ENCODE assay signal across 3 cellular contexts in the genomic region with DNA sequence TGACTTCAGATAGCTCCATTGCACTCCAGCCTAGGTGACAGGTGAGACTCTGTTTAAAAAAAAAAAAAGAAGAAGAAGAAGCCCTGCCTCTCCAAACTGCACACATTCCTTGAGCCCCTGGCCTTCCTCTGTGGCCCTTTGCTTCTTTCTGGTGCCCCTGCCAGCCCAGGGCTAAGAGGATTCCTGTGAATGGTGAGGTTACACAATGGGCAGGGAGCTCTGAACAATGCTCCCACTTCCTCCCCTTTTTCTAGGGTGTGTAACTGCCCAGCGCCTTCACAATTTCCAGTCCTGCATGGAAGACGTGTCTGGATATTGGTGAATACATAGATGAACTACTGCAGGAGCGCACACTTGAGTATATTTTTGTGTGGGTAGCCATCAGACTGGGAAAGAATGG.
TF ChIP-seq lines count a peak whose summit lies in the region.

No MANE protein-coding gene starts in this region.

TF ChIP-seq in A549, 52 proteins besides CTCF, POLR2A, EP300 and RAD21:
- TF ChIP-seq CBX2 (IDR thresholded peaks at IDR 0.05; ENCODE audit: borderline replicate concordance, low read depth) = no peak
- TF ChIP-seq, protein P1, sequence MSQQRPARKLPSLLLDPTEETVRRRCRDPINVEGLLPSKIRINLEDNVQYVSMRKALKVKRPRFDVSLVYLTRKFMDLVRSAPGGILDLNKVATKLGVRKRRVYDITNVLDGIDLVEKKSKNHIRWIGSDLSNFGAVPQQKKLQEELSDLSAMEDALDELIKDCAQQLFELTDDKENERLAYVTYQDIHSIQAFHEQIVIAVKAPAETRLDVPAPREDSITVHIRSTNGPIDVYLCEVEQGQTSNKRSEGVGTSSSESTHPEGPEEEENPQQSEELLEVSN (IDR thresholded peaks at IDR 0.05; ENCODE audit: borderline replicate concordance, low read depth) = no peak
- TF ChIP-seq FOXS1 (CRISPR knock-in tag; IDR thresholded peaks at IDR 0.05) = no peak
- no peak for TF ChIP-seq PHF8 (IDR thresholded peaks at IDR 0.05; ENCODE audit: borderline replicate concordance, low read depth)
- TF ChIP-seq, protein P2, sequence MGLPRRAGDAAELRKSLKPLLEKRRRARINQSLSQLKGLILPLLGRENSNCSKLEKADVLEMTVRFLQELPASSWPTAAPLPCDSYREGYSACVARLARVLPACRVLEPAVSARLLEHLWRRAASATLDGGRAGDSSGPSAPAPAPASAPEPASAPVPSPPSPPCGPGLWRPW (IDR thresholded peaks at IDR 0.05) = no peak
- no peak for TF ChIP-seq FOSB (CRISPR knock-in tag; IDR thresholded peaks at IDR 0.05)
- no peak for TF ChIP-seq CHD2 (IDR thresholded peaks at IDR 0.05; ENCODE audit: low read length, partially characterized antibody)

TF ChIP-seq in GM23338, 12 proteins besides CTCF, POLR2A, EP300 and RAD21 (continues in another document):
- TF ChIP-seq ZNF114 (CRISPR knock-in tag; IDR thresholded peaks at IDR 0.05) (no peak), EZH2phosphoT487 (IDR thresholded peaks at IDR 0.05; ENCODE audit: unreplicated experiment) (no peak), JUNB (IDR thresholded peaks at IDR 0.05; ENCODE audit: unreplicated experiment) (no peak), NANOG (IDR thresholded peaks at IDR 0.05; ENCODE audit: borderline replicate concordance) (no peak), CREB1 (CRISPR knock-in tag; IDR thresholded peaks at IDR 0.05; ENCODE audit: low read depth) (no peak)
- TF ChIP-seq, protein P3, sequence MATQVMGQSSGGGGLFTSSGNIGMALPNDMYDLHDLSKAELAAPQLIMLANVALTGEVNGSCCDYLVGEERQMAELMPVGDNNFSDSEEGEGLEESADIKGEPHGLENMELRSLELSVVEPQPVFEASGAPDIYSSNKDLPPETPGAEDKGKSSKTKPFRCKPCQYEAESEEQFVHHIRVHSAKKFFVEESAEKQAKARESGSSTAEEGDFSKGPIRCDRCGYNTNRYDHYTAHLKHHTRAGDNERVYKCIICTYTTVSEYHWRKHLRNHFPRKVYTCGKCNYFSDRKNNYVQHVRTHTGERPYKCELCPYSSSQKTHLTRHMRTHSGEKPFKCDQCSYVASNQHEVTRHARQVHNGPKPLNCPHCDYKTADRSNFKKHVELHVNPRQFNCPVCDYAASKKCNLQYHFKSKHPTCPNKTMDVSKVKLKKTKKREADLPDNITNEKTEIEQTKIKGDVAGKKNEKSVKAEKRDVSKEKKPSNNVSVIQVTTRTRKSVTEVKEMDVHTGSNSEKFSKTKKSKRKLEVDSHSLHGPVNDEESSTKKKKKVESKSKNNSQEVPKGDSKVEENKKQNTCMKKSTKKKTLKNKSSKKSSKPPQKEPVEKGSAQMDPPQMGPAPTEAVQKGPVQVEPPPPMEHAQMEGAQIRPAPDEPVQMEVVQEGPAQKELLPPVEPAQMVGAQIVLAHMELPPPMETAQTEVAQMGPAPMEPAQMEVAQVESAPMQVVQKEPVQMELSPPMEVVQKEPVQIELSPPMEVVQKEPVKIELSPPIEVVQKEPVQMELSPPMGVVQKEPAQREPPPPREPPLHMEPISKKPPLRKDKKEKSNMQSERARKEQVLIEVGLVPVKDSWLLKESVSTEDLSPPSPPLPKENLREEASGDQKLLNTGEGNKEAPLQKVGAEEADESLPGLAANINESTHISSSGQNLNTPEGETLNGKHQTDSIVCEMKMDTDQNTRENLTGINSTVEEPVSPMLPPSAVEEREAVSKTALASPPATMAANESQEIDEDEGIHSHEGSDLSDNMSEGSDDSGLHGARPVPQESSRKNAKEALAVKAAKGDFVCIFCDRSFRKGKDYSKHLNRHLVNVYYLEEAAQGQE (IDR thresholded peaks at IDR 0.05; ENCODE audit: unreplicated experiment) = no peak
- TF ChIP-seq, protein P4, sequence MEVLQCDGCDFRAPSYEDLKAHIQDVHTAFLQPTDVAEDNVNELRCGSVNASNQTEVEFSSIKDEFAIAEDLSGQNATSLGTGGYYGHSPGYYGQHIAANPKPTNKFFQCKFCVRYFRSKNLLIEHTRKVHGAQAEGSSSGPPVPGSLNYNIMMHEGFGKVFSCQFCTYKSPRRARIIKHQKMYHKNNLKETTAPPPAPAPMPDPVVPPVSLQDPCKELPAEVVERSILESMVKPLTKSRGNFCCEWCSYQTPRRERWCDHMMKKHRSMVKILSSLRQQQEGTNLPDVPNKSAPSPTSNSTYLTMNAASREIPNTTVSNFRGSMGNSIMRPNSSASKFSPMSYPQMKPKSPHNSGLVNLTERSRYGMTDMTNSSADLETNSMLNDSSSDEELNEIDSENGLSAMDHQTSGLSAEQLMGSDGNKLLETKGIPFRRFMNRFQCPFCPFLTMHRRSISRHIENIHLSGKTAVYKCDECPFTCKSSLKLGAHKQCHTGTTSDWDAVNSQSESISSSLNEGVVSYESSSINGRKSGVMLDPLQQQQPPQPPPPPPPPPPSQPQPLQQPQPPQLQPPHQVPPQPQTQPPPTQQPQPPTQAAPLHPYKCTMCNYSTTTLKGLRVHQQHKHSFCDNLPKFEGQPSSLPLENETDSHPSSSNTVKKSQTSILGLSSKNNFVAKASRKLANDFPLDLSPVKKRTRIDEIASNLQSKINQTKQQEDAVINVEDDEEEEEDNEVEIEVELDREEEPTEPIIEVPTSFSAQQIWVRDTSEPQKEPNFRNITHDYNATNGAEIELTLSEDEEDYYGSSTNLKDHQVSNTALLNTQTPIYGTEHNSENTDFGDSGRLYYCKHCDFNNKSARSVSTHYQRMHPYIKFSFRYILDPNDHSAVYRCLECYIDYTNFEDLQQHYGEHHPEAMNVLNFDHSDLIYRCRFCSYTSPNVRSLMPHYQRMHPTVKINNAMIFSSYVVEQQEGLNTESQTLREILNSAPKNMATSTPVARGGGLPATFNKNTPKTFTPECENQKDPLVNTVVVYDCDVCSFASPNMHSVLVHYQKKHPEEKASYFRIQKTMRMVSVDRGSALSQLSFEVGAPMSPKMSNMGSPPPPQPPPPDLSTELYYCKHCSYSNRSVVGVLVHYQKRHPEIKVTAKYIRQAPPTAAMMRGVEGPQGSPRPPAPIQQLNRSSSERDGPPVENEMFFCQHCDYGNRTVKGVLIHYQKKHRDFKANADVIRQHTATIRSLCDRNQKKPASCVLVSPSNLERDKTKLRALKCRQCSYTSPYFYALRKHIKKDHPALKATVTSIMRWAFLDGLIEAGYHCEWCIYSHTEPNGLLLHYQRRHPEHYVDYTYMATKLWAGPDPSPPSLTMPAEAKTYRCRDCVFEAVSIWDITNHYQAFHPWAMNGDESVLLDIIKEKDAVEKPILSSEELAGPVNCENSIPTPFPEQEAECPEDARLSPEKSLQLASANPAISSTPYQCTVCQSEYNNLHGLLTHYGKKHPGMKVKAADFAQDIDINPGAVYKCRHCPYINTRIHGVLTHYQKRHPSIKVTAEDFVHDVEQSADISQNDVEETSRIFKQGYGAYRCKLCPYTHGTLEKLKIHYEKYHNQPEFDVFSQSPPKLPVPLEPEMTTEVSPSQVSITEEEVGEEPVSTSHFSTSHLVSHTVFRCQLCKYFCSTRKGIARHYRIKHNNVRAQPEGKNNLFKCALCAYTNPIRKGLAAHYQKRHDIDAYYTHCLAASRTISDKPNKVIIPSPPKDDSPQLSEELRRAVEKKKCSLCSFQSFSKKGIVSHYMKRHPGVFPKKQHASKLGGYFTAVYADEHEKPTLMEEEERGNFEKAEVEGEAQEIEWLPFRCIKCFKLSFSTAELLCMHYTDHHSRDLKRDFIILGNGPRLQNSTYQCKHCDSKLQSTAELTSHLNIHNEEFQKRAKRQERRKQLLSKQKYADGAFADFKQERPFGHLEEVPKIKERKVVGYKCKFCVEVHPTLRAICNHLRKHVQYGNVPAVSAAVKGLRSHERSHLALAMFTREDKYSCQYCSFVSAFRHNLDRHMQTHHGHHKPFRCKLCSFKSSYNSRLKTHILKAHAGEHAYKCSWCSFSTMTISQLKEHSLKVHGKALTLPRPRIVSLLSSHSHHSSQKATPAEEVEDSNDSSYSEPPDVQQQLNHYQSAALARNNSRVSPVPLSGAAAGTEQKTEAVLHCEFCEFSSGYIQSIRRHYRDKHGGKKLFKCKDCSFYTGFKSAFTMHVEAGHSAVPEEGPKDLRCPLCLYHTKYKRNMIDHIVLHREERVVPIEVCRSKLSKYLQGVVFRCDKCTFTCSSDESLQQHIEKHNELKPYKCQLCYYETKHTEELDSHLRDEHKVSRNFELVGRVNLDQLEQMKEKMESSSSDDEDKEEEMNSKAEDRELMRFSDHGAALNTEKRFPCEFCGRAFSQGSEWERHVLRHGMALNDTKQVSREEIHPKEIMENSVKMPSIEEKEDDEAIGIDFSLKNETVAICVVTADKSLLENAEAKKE (CRISPR knock-in tag; IDR thresholded peaks at IDR 0.05) = no peak

TF ChIP-seq in H1, 55 proteins besides CTCF, POLR2A, EP300 and RAD21:
- TF ChIP-seq SIX5 (IDR thresholded peaks at IDR 0.05; ENCODE audit: low read depth, low read length) = no peak
- TF ChIP-seq, protein P1 (IDR thresholded peaks at IDR 0.05) = no peak
- TF ChIP-seq POU5F1 (IDR thresholded peaks at IDR 0.05; ENCODE audit: low read depth, low read length) = no peak
- no peak for TF ChIP-seq EGR1 (IDR thresholded peaks at IDR 0.05; ENCODE audit: borderline replicate concordance, low read depth, low read length)
- no peak for TF ChIP-seq GTF2F1 (IDR thresholded peaks at IDR 0.05; ENCODE audit: borderline replicate concordance, low read depth, low read length)
- no peak for TF ChIP-seq SRF (IDR thresholded peaks at IDR 0.05; ENCODE audit: low read depth, low read length)
- TF ChIP-seq PHF8 (conservative IDR thresholded peaks at IDR 0.05; ENCODE audit: low read depth, low read length) = no peak
TF ChIP-seq in H1: peak in this region for 0.
